25 cellular contexts compared by ENCODE assay signal in the genomic region with DNA sequence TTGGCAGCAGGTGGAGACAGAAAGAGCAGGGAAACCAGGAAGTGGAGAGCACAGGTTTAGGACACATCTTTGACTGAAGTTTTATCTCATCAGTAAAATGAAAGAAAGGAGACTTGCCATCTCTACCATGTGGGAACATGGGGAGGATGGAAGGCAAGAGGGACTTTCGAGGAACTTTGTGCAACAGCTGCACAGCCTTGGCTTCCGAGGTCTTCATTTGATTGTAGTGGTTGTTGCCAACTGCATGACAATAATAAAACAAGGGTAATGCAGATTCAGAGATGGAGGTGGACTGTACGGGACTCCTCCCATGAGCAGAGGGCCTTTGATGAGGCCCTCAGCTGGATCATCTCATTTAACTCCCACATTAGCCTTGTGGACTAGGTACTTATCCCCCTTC. TPM values are rescaled to one million over a fixed set of nuclear protein-coding genes. Genes with fewer than 3 reads are reported as not detected.
DNase-seq lines count a peak whose midpoint lies in the region; ATAC-seq, FAIRE-seq and TF ChIP-seq lines count a peak whose summit lies in the region.
"Had no signal": no experiment of that assay in that cellular context is flagged by ENCODE, and none has a peak within 500 bp of the region (broad histone marks: within the 10 kb centered on the region; RNA-seq: fewer than 3 reads in every experiment).

No MANE protein-coding gene starts in this region.

- H3K4me3 ChIP-seq in breast epithelium: no peak overlapping the region
- no peak overlapping the region for H3K4me3 ChIP-seq in dorsolateral prefrontal cortex
- H3K4me3 ChIP-seq: GM23248, HAP-1, MG63 had no signal

- TF ChIP-seq POLR2A in breast epithelium (IDR thresholded peaks at IDR 0.05): no peak
- no peak for TF ChIP-seq POLR2A in GM12892 (IDR thresholded peaks at IDR 0.05; ENCODE audit: low read depth, low read length)

- H3K27ac Mint-ChIP-seq in MCF 10A (ENCODE audit: low read depth, unreplicated experiment) (no peak overlapping the region), nephron (peak overlapping the region; percentile 45 to 90 (median 49)), progenitor cell of endocrine pancreas (peak overlapping the region; percentile 89)
- H3K27ac Mint-ChIP-seq in stimulated activated memory B cell treated with anti-CD40 and anti-IgM and Interleukin-4, amounts not matched to agents 10 μg/mL and 1 μg/mL and 100 μg/mL, for 72 hours: no peak overlapping the region
- H3K27ac Mint-ChIP-seq: B cell; CD8-positive, alpha-beta T cell; HFFc6 had no signal

- H3K27me3 Mint-ChIP-seq in MCF 10A (ENCODE audit: insufficient read depth, unreplicated experiment) (no peaks in the 10 kb centered on the region), nephron (ENCODE audit: low read depth) (peaks cover 3% of the 10 kb centered on the region), progenitor cell of endocrine pancreas (no peaks in the 10 kb centered on the region)
- peaks cover 12% of the 10 kb centered on the region for H3K27me3 Mint-ChIP-seq in stimulated activated memory B cell treated with anti-CD40 and anti-IgM and Interleukin-4, amounts not matched to agents 10 μg/mL and 1 μg/mL and 100 μg/mL, for 72 hours

- CTCF ChIA-PET in MCF 10A (lab: Yijun Ruan, JAX): no interaction called here

- DNase-seq in breast epithelium (ENCODE audit: low spot score in 2 of 2): no peak
- no peak for DNase-seq in MCF 10A (ENCODE audit: unreplicated experiment)
- no peak for DNase-seq in dorsolateral prefrontal cortex
- DNase-seq in progenitor cell of endocrine pancreas (ENCODE audit: low spot score, unreplicated experiment): no peak
- no peak for DNase-seq in stimulated activated CD4-positive, alpha-beta T cell treated with anti-CD3 and anti-CD28 coated beads, Interleukin-4, amount 100 ng/mL, for 24 hours
- DNase-seq in GM12892 (ENCODE audit: insufficient read length): no peak
- DNase-seq: Caco-2; CD8-positive, alpha-beta T cell; GF-D8; GM23248; HFFc6; KBM-7; NCI-H1417; NCI-H2029 treated with DMSO at 0.1 percent for 48 hours; NCI-H526; SHP77 had no signal

- H3K27ac ChIP-seq in breast epithelium: peak overlapping the region; percentile 83 to 91
- H3K27ac ChIP-seq in dorsolateral prefrontal cortex: peak overlapping the region in 31 of 59 donors; percentile 0 to 88 (median 50)
- H3K27ac ChIP-seq: 22Rv1, C4-2B, GM23248, RWPE1 had no signal

- H3K9me3 Mint-ChIP-seq in MCF 10A (ENCODE audit: unreplicated experiment) (no peaks in the 10 kb centered on the region), nephron (no peaks in the 10 kb centered on the region), progenitor cell of endocrine pancreas (ENCODE audit: low read depth) (no peaks in the 10 kb centered on the region)
- no peaks in the 10 kb centered on the region for H3K9me3 Mint-ChIP-seq in stimulated activated memory B cell treated with anti-CD40 and anti-IgM and Interleukin-4, amounts not matched to agents 10 μg/mL and 1 μg/mL and 100 μg/mL, for 72 hours
- H3K9me3 Mint-ChIP-seq: CD8-positive, alpha-beta T cell; HFFc6 had no signal

- TF ChIP-seq CTCF in breast epithelium (IDR thresholded peaks at IDR 0.05) (no peak), MCF 10A (IDR thresholded peaks at IDR 0.05; ENCODE audit: unreplicated experiment) (no peak), dorsolateral prefrontal cortex (IDR thresholded peaks at IDR 0.05 in 54 of 56, conservative IDR thresholded peaks at IDR 0.05 in 2 of 56; ENCODE audit: low read depth in 1 of 56, partially characterized antibody in 56 of 56) (no peak), nephron (IDR thresholded peaks at IDR 0.05; ENCODE audit: unreplicated experiment in 3 of 3) (no peak), progenitor cell of endocrine pancreas (IDR thresholded peaks at IDR 0.05; ENCODE audit: unreplicated experiment) (no peak)

- no peaks in the 10 kb centered on the region for H3K4me1 Mint-ChIP-seq in MCF 10A (ENCODE audit: insufficient read depth, unreplicated experiment)
- peaks cover 41% of the 10 kb centered on the region for H3K4me1 Mint-ChIP-seq in nephron
- peaks cover 25% of the 10 kb centered on the region for H3K4me1 Mint-ChIP-seq in progenitor cell of endocrine pancreas (ENCODE audit: low read depth)
- H3K4me1 Mint-ChIP-seq in stimulated activated memory B cell treated with anti-CD40 and anti-IgM and Interleukin-4, amounts not matched to agents 10 μg/mL and 1 μg/mL and 100 μg/mL, for 72 hours: no peaks in the 10 kb centered on the region
- H3K4me1 Mint-ChIP-seq: B cell had no signal

- BruUV-seq in MCF 10A (replicated peaks; lab: Mats Ljungman, UMichigan): no TSS peak

- H3K4me1 ChIP-seq in breast epithelium: peaks cover 0 to 10% of the 10 kb centered on the region in 2 donors
- H3K4me1 ChIP-seq: HAP-1 had no signal

- H3K36me3 ChIP-seq in breast epithelium: no peaks in the 10 kb centered on the region
- H3K36me3 ChIP-seq: HAP-1, MG63 had no signal

- no peaks in the 10 kb centered on the region for H3K9me3 ChIP-seq in breast epithelium
- H3K9me3 ChIP-seq: Caco-2, HAP-1, MG63 had no signal

- intact Hi-C loops in breast epithelium (cut with DNase I; ENCODE audit: low total_unique reads) (no loop called here), MCF 10A (cut with micrococcal nuclease) (no loop called here), dorsolateral prefrontal cortex (cut with DNase I) (loop anchor here in 1 of 2 donors (10.0 kb wide), 1 partner anchor 120 kb away; no protein-coding TSS in a partner anchor)

- FAIRE-seq in GM12892 (lab: Jason Lieb, UNC): no peak
- FAIRE-seq: GM12891 had no signal

- H3K27me3 ChIP-seq in breast epithelium (no peaks in the 10 kb centered on the region), dorsolateral prefrontal cortex (peaks cover 0 to 19% (median 0%) of the 10 kb centered on the region in 45 donors)
- H3K27me3 ChIP-seq: MG63 had no signal

- H3K36me3 Mint-ChIP-seq in MCF 10A (ENCODE audit: insufficient read depth, unreplicated experiment) (peaks cover 3% of the 10 kb centered on the region), nephron (ENCODE audit: low read depth) (no peaks in the 10 kb centered on the region), progenitor cell of endocrine pancreas (ENCODE audit: insufficient read depth) (no peaks in the 10 kb centered on the region)
- no peaks in the 10 kb centered on the region for H3K36me3 Mint-ChIP-seq in stimulated activated memory B cell treated with anti-CD40 and anti-IgM and Interleukin-4, amounts not matched to agents 10 μg/mL and 1 μg/mL and 100 μg/mL, for 72 hours
- H3K36me3 Mint-ChIP-seq: CD8-positive, alpha-beta T cell had no signal

- POLR2A ChIA-PET in MCF 10A (lab: Yijun Ruan, JAX): no interaction called here

- no peak for ATAC-seq in stimulated activated memory B cell treated with anti-CD40 and anti-IgM and Interleukin-4, amounts not matched to agents 10 μg/mL and 1 μg/mL and 100 μg/mL, for 72 hours
- ATAC-seq: CD8-positive, alpha-beta T cell had no signal

- no peak overlapping the region for H3K4me3 Mint-ChIP-seq in MCF 10A (ENCODE audit: unreplicated experiment)
- no peak overlapping the region for H3K4me3 Mint-ChIP-seq in nephron
- H3K4me3 Mint-ChIP-seq in progenitor cell of endocrine pancreas (ENCODE audit: low read depth): no peak overlapping the region
- H3K4me3 Mint-ChIP-seq in stimulated activated memory B cell treated with anti-CD40 and anti-IgM and Interleukin-4, amounts not matched to agents 10 μg/mL and 1 μg/mL and 100 μg/mL, for 72 hours: no peak overlapping the region
- H3K4me3 Mint-ChIP-seq: B cell; CD8-positive, alpha-beta T cell; HFFc6 had no signal

RNA-seq across cellular contexts. Expression of a gene that starts 49.3 kb away (rescaled TPM):
- total RNA-seq in breast epithelium (10 to 100 TPM; 12.5 to 41.4 (median 26.5) TPM), MCF 10A (2022) (1.1 and 1.8 TPM in 2 replicates), dorsolateral prefrontal cortex (1 to 10 TPM; 1.3 to 9.9 (median 4.1) TPM), progenitor cell of endocrine pancreas (74.2 and 74.4 TPM in 2 replicates)
- polyA plus RNA-seq in GM12892 (2012; ENCODE audit: missing spikeins): 0.38 TPM

Comparison
In these comparisons a context has a peak if more than half of its experiments do, and no peak if none do; other contexts are left out.
1. H3K27ac Mint-ChIP-seq: peak in nephron (3 of 3) and progenitor cell of endocrine pancreas (single experiment); none in MCF 10A (single experiment) and stimulated activated memory B cell treated with anti-CD40 and anti-IgM and Interleukin-4, amounts not matched to agents 10 μg/mL and 1 μg/mL and 100 μg/mL, for 72 hours (single experiment).